ENCODE assay signal across 1 cellular context in the genomic region with DNA sequence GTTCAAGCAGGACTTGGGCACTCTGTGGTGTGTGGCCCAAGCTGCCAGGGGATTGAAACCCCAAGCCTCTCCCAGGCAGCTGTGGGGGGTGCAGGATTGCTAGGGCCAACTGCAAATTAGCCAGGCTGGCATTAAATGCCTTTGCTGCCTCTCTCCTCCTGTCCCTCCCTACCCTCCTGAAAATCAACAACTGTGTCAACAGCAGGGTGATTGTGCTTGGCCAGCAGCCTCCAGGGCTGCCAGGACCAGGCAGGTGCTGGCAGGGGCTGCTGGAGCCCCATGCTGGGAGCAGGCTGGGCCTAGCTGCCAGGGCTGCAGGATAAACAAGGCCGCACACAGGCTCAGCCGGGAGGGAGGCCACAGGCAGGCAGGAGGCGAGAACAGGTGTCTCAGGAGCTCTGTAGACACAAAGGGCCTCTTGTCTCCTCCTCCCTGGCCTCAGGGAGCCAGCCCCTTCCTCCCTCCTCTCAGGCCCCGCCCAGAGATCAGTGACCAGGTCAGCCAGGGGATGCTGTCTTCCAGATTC.
TF ChIP-seq lines count a peak whose summit lies in the region.

No MANE protein-coding gene starts in this region.

TF ChIP-seq in H1, 55 proteins besides CTCF, POLR2A, EP300 and RAD21 (continued from another document):
- 0 out of 2 replicates have a peak, but pooled peaks have one; percentile 26 for TF ChIP-seq TEAD4 (IDR thresholded peaks at IDR 0.05; ENCODE audit: low read depth, low read length)
